Comparison of ENCODE assay signal across 14 cellular contexts in genomic region chrX:39616098-39616729, GRCh38.
DNase-seq lines count a peak whose midpoint lies in the region; ATAC-seq, FAIRE-seq and TF ChIP-seq lines count a peak whose summit lies in the region.
"Had no signal": no experiment of that assay in that cellular context is flagged by ENCODE, and none has a peak within 500 bp of the region (broad histone marks: within the 10 kb centered on the region; RNA-seq: fewer than 3 reads in every experiment).

No MANE protein-coding gene starts in this region.

- intact Hi-C loops in activated naive CD4-positive, alpha-beta T cell treated with anti-CD3 and anti-CD28 coated beads for 36 hours (cut with micrococcal nuclease) = loop anchor here (10.0 kb wide), 1 partner anchor 389 kb away; no protein-coding TSS in a partner anchor

- H3K9me3 Mint-ChIP-seq in activated naive CD4-positive, alpha-beta T cell treated with anti-CD3 and anti-CD28 coated beads for 36 hours = no peaks in the 10 kb centered on the region
- H3K9me3 Mint-ChIP-seq in nephron = peaks cover 16% of the 10 kb centered on the region
- H3K9me3 Mint-ChIP-seq: dendritic cell treated with granulocyte-macrophage colony-stimulating factor and Interleukin-4, amounts not matched to agents 40 ng/mL and 50 ng/mL, for 4 days had no signal

- no peak overlapping the region for H3K9ac ChIP-seq in OCI-LY3 (ENCODE audit: low read length)

- FAIRE-seq in HTR-8/SVneo (lab: Jason Lieb, UNC) = no peak

- H3K27me3 ChIP-seq in OCI-LY3 (ENCODE audit: low read depth, low read length) = no peaks in the 10 kb centered on the region

- no peaks in the 10 kb centered on the region for H4K20me1 ChIP-seq in OCI-LY3 (ENCODE audit: insufficient read depth, low read length)

- H3K27me3 Mint-ChIP-seq in activated naive CD4-positive, alpha-beta T cell treated with anti-CD3 and anti-CD28 coated beads for 36 hours (ENCODE audit: low read depth) = no peaks in the 10 kb centered on the region
- H3K27me3 Mint-ChIP-seq in nephron (ENCODE audit: low read depth) = peaks cover 13% of the 10 kb centered on the region

- H3K4me3 ChIP-seq in OCI-LY3 (ENCODE audit: low read length) = no peak overlapping the region

- TF ChIP-seq CTCF in OCI-LY3 (IDR thresholded peaks at IDR 0.05; ENCODE audit: low read depth, low read length) (no peak), nephron (IDR thresholded peaks at IDR 0.05; ENCODE audit: unreplicated experiment in 3 of 3) (no peak)

- H3K4me3 Mint-ChIP-seq in activated naive CD4-positive, alpha-beta T cell treated with anti-CD3 and anti-CD28 coated beads for 36 hours = no peak overlapping the region
- H3K4me3 Mint-ChIP-seq in nephron = no peak overlapping the region
- H3K4me3 Mint-ChIP-seq: dendritic cell treated with granulocyte-macrophage colony-stimulating factor and Interleukin-4, amounts not matched to agents 40 ng/mL and 50 ng/mL, for 4 days; T-cell had no signal

- H3K36me3 Mint-ChIP-seq in activated naive CD4-positive, alpha-beta T cell treated with anti-CD3 and anti-CD28 coated beads for 36 hours (ENCODE audit: low read depth) = no peaks in the 10 kb centered on the region
- H3K36me3 Mint-ChIP-seq in nephron (ENCODE audit: low read depth) = no peaks in the 10 kb centered on the region
- H3K36me3 Mint-ChIP-seq: T-cell had no signal

- peaks cover 22% of the 10 kb centered on the region for H3K4me1 Mint-ChIP-seq in activated naive CD4-positive, alpha-beta T cell treated with anti-CD3 and anti-CD28 coated beads for 36 hours (ENCODE audit: low read depth)
- peaks cover 49% of the 10 kb centered on the region for H3K4me1 Mint-ChIP-seq in nephron

- H3K27ac ChIP-seq in OCI-LY3 (ENCODE audit: low read length) = peak overlapping the region; percentile 25; the same call in 1 of the 2 replicates

- no peaks in the 10 kb centered on the region for H3K36me3 ChIP-seq in OCI-LY3 (replicated peaks; ENCODE audit: low read depth, low read length)

- DNase-seq in activated naive CD4-positive, alpha-beta T cell treated with anti-CD3 and anti-CD28 coated beads for 36 hours = no peak
- DNase-seq in activated naive CD4-positive, alpha-beta T cell (lab: John Stamatoyannopoulos, UW) = no peak
- DNase-seq in stimulated activated CD4-positive, alpha-beta T cell treated with anti-CD3 and anti-CD28 coated beads, Interleukin-12 subunit alpha, Interleukin-12 subunit beta, amount 100 ng/mL, for 4 hours = no peak
- DNase-seq in HTR-8/SVneo (ENCODE audit: insufficient read length, low spot score) = no peak
- DNase-seq: DMS153; NCI-H1417; NCI-H748 treated with DMSO at 0.1 percent for 48 hours; stimulated activated CD4-positive, alpha-beta T cell treated with anti-CD3 and anti-CD28 coated beads, Interleukin-4, amount 100 ng/mL, for 24 hours; T-cell had no signal

- peak; percentile 40 for ATAC-seq in GM21786 (IDR thresholded peaks at IDR 0.05; ENCODE audit: unreplicated experiment)
- no peak for ATAC-seq in GM18861 (IDR thresholded peaks at IDR 0.05; ENCODE audit: unreplicated experiment)
- ATAC-seq: T-cell had no signal

- peaks cover 26% of the 10 kb centered on the region for H3K4me1 ChIP-seq in OCI-LY3 (ENCODE audit: low read length)

- peak overlapping the region; percentile 47 for H3K4me2 ChIP-seq in OCI-LY3 (ENCODE audit: low read length)

- peak overlapping the region; percentile 46 for H3K27ac Mint-ChIP-seq in activated naive CD4-positive, alpha-beta T cell treated with anti-CD3 and anti-CD28 coated beads for 36 hours
- H3K27ac Mint-ChIP-seq in nephron = peak overlapping the region in 2 of 3 experiments; percentile 10 to 45
- H3K27ac Mint-ChIP-seq: dendritic cell treated with granulocyte-macrophage colony-stimulating factor and Interleukin-4, amounts not matched to agents 40 ng/mL and 50 ng/mL, for 4 days; T-cell had no signal

- CTCF ChIA-PET in activated naive CD4-positive, alpha-beta T cell treated with anti-CD3 and anti-CD28 coated beads for 36 hours (lab: Charles Lee) = no interaction called here

- no peaks in the 10 kb centered on the region for H3K9me3 ChIP-seq in OCI-LY3 (ENCODE audit: insufficient read depth, low read length)

- no peaks in the 10 kb centered on the region for H3K79me2 ChIP-seq in OCI-LY3 (ENCODE audit: low read length)

- no peak overlapping the region for H2AFZ ChIP-seq in OCI-LY3 (ENCODE audit: low read depth, low read length)
